In the genomic region with DNA sequence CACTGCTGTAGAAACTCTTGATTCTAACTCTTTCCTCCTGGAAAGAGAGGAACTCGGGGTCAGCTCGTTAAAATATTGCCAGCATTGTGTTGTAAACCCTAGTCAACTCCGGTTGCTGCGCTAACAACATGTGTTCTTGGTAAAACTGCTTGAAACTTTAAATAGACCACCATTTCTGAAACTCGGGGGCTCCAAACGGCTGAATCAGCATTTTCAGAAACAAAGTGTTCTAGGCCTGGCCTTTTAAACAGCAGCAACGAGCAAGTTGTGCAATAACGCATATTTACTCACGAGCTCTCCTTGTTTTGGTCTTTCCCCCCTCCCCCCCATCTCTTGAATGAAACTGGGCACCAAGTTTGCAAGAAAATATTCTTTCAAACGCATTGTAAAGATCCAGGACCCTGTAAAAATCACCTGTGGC, we compare ENCODE assay signal across 8 cellular contexts. TPM values are rescaled to one million over a fixed set of nuclear protein-coding genes. Genes with fewer than 3 reads are reported as not detected.
A peak's percentile ranks its signal among the peaks of the same experiment; 100 is the strongest.
DNase-seq lines count a peak whose midpoint lies in the region; ATAC-seq and TF ChIP-seq lines count a peak whose summit lies in the region.

No MANE protein-coding gene starts in this region.

- no peak overlapping the region for H2AFZ ChIP-seq in Karpas-422 (ENCODE audit: low read length)

- no peaks in the 10 kb centered on the region for H3K9me2 ChIP-seq in Karpas-422 (replicated peaks; ENCODE audit: insufficient read depth, low read length)

- H3K79me2 ChIP-seq in Karpas-422 (ENCODE audit: low read length) = no peaks in the 10 kb centered on the region

- H3K9me3 ChIP-seq in mucosa of stomach (ENCODE audit: control insufficient read depth, low read length) (no peaks in the 10 kb centered on the region), Karpas-422 (ENCODE audit: low read length) (no peaks in the 10 kb centered on the region)

- no peak overlapping the region for H3K4me2 ChIP-seq in Karpas-422 (ENCODE audit: low read depth, low read length, poor library complexity, severe bottlenecking)

- ATAC-seq in GM19328 (IDR thresholded peaks at IDR 0.05; ENCODE audit: unreplicated experiment) (no peak), GM21381 (IDR thresholded peaks at IDR 0.05; ENCODE audit: unreplicated experiment) (no peak), GM18858 (IDR thresholded peaks at IDR 0.05; ENCODE audit: unreplicated experiment) (no peak)

- TF ChIP-seq CTCF in choroid plexus epithelial cell (conservative IDR thresholded peaks at IDR 0.05; ENCODE audit: low read depth, low read length) = no peak

- peaks cover 17% of the 10 kb centered on the region for H3K4me1 ChIP-seq in mucosa of stomach (ENCODE audit: control insufficient read depth, insufficient read depth, low read length)
- no peaks in the 10 kb centered on the region for H3K4me1 ChIP-seq in Karpas-422 (ENCODE audit: low read length)

- no peak overlapping the region for H3K27ac ChIP-seq in Karpas-422 (ENCODE audit: low read length)

- H3K9ac ChIP-seq in mucosa of stomach (ENCODE audit: low read length) = peak overlapping the region; percentile 4
- H3K9ac ChIP-seq in Karpas-422 (ENCODE audit: low read length) = no peak overlapping the region

- DNase-seq in AG20443 (ENCODE audit: low spot score) (peak; percentile 50), LHCN-M2 (ENCODE audit: low read depth) (peak; percentile 55), choroid plexus epithelial cell (ENCODE audit: low read depth) (peak; percentile 74), Karpas-422 (no peak)

- H3K4me3 ChIP-seq in choroid plexus epithelial cell (ENCODE audit: low read depth, low read length) = peak overlapping the region; percentile 68
- no peak overlapping the region for H3K4me3 ChIP-seq in mucosa of stomach (ENCODE audit: low read length)
- H3K4me3 ChIP-seq in Karpas-422 (ENCODE audit: low read length) = no peak overlapping the region

- H3K36me3 ChIP-seq in mucosa of stomach (ENCODE audit: control insufficient read depth, insufficient read depth, low read length) = no peaks in the 10 kb centered on the region
- no peaks in the 10 kb centered on the region for H3K36me3 ChIP-seq in Karpas-422 (ENCODE audit: insufficient read depth, low read length)

- no peaks in the 10 kb centered on the region for H4K20me1 ChIP-seq in Karpas-422 (ENCODE audit: insufficient read depth, low read depth, low read length)

- H3K27me3 ChIP-seq in mucosa of stomach (ENCODE audit: control insufficient read depth, insufficient read depth, low read length) = peaks cover 18% of the 10 kb centered on the region
- H3K27me3 ChIP-seq in Karpas-422 (ENCODE audit: low read length) = no peaks in the 10 kb centered on the region

RNA-seq across cellular contexts. Expression of gene GRB10, which starts 9.2 kb away (rescaled TPM):
- total RNA-seq in LHCN-M2 (2014; rRNA removed) = 17.5 and 24.0 TPM in 2 replicates
- 22.3 TPM for polyA plus RNA-seq in LHCN-M2 (2012)
- total RNA-seq in Karpas-422 (2014; rRNA removed; shearing (Covaris generic); ENCODE audit: low replicate concordance) = not detected in 2 replicates

Comparison
In these comparisons a context has a peak if more than half of its experiments do, and no peak if none do; other contexts are left out.
1. RNA of gene GRB10, which starts 9.2 kb away (total RNA-seq): 17.5 to 24.0 TPM in LHCN-M2; not detected in Karpas-422; every median in the first group is over 10 times any median in the second.